Comparison of ENCODE assay signal across 8 cellular contexts in the genomic region with DNA sequence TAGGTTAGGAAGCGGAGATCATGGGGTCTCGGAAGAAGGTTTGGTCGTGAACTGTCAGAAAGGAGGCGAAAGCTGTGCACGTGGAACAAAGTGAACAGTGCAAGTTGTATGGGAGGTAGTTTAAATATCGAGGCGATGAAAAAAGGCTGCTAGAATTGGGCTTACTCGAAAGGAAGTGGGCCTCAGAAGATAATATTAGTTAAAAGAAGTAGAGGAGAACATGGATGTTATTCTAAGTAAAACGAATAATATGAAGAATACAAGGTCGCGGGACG. TPM values are rescaled to one million over a fixed set of nuclear protein-coding genes. Genes with fewer than 3 reads are reported as not detected.
DNase-seq lines count a peak whose midpoint lies in the region; ATAC-seq and TF ChIP-seq lines count a peak whose summit lies in the region.

No MANE protein-coding gene starts in this region.

- H3K27me3 Mint-ChIP-seq in Calu3 (ENCODE audit: unreplicated experiment) (no peaks in the 10 kb centered on the region), chondrocyte (ENCODE audit: low read depth) (no peaks in the 10 kb centered on the region), naive B cell (no peaks in the 10 kb centered on the region)

- intact Hi-C loops in Calu3 (cut with micrococcal nuclease; ENCODE audit: unreplicated experiment), result no loop called here

- H3K9me3 Mint-ChIP-seq in Calu3 (ENCODE audit: low read depth, unreplicated experiment) (no peaks in the 10 kb centered on the region), chondrocyte (ENCODE audit: low read depth) (no peaks in the 10 kb centered on the region), naive B cell (no peaks in the 10 kb centered on the region)

- TF ChIP-seq CTCF in Calu3 (IDR thresholded peaks at IDR 0.05; ENCODE audit: unreplicated experiment), result no peak
- no peak for TF ChIP-seq CTCF in chondrocyte (IDR thresholded peaks at IDR 0.05)

- CTCF ChIA-PET in Calu3 (lab: Charles Lee), result no interaction called here

- H3K36me3 Mint-ChIP-seq in Calu3 (ENCODE audit: insufficient read depth, unreplicated experiment) (peaks cover 38% of the 10 kb centered on the region), chondrocyte (ENCODE audit: low read depth) (peaks cover 1% of the 10 kb centered on the region), naive B cell (peaks cover 8 to 14% of the 10 kb centered on the region in 2 donors)

- BruUV-seq in Calu3 (replicated peaks; lab: Mats Ljungman, UMichigan), result TSS peak; percentile 37

- WGBS in HUES64, result 1% methylated on average over 12 of the region's 12 CpGs

- H3K4me3 Mint-ChIP-seq in Calu3 (ENCODE audit: low read depth, unreplicated experiment) (peak overlapping the region; percentile 89), chondrocyte (ENCODE audit: unreplicated experiment) (peak overlapping the region; percentile 98), naive B cell (peak overlapping the region; percentile 94 to 100 (median 98))

- H3K36me3 ChIP-seq in HUES64 (ENCODE audit: insufficient read depth, low read length), result peaks cover 25% of the 10 kb centered on the region

- ATAC-seq in naive B cell (ENCODE audit: low read depth in 2 of 2) (no peak), HG02763 (IDR thresholded peaks at IDR 0.05; ENCODE audit: unreplicated experiment) (no peak), GM19463 (IDR thresholded peaks at IDR 0.05; ENCODE audit: unreplicated experiment) (no peak), GM21528 (IDR thresholded peaks at IDR 0.05; ENCODE audit: low FRiP score, unreplicated experiment) (no peak)

- H3K27me3 ChIP-seq in HUES64 (ENCODE audit: insufficient read depth, low read length), result no peaks in the 10 kb centered on the region

- peaks cover 31% of the 10 kb centered on the region for H3K4me1 Mint-ChIP-seq in Calu3 (ENCODE audit: low read depth, unreplicated experiment)
- H3K4me1 Mint-ChIP-seq in chondrocyte (ENCODE audit: low read depth), result peaks cover 40% of the 10 kb centered on the region
- peaks cover 35 to 51% (median 43%) of the 10 kb centered on the region in 3 donors for H3K4me1 Mint-ChIP-seq in naive B cell

- H3K4me1 ChIP-seq in HUES64 (ENCODE audit: insufficient read depth, low read length), result peaks cover 24% of the 10 kb centered on the region

- no peak overlapping the region for H3K27ac ChIP-seq in HUES64 (ENCODE audit: low read depth, low read length)

- peak overlapping the region; percentile 74 for H3K27ac Mint-ChIP-seq in Calu3 (ENCODE audit: unreplicated experiment)
- H3K27ac Mint-ChIP-seq in chondrocyte (ENCODE audit: unreplicated experiment), result peak overlapping the region; percentile 97
- peak overlapping the region; percentile 92 to 100 (median 98) for H3K27ac Mint-ChIP-seq in naive B cell

- no peaks in the 10 kb centered on the region for H3K9me3 ChIP-seq in HUES64 (ENCODE audit: insufficient read depth, low read depth, low read length)

- peak overlapping the region; percentile 85 for H3K9ac ChIP-seq in HUES64 (ENCODE audit: low read depth, low read length)

- DNase-seq in Calu3 (no peak), chondrocyte (ENCODE audit: low spot score) (no peak), naive B cell (no peak), NCI-H187 treated with DMSO at 0.1 percent for 48 hours (lab: John Stamatoyannopoulos, UW) (no peak)

- H3K4me3 ChIP-seq in HUES64 (ENCODE audit: low read length), result peak overlapping the region; percentile 98

RNA-seq across cellular contexts. Expression of gene WDR3, which starts 0.6 kb away (rescaled TPM):
- total RNA-seq in Calu3 (2022) (40.2 and 42.5 TPM in 2 replicates), chondrocyte (17.3 to 23.5 TPM (median 19.7 TPM) in 3 replicates)
- 31.2 TPM for polyA plus RNA-seq in HUES64 (2013, experiment 1 of 2)
- 25.7 TPM for polyA plus RNA-seq in HUES64 (2013, experiment 2 of 2)
- 10 to 100 TPM; 11.8 to 28.4 (median 23.3) TPM for polyA plus RNA-seq in naive B cell (ENCODE audit: low read depth in 6 of 6)

RNA-seq across cellular contexts. Expression of gene GDAP2, which starts 0.7 kb away (rescaled TPM):
- total RNA-seq in Calu3 (2022) (18.8 and 22.9 TPM in 2 replicates), chondrocyte (22.7 to 25.7 TPM (median 22.7 TPM) in 3 replicates)
- 13.2 TPM for polyA plus RNA-seq in HUES64 (2013, experiment 1 of 2)
- 14.2 TPM for polyA plus RNA-seq in HUES64 (2013, experiment 2 of 2)
- 10 to 100 TPM in 5 of 6 donors, 1 to 10 TPM in 1; 4.9 to 16.9 (median 13.5) TPM for polyA plus RNA-seq in naive B cell (ENCODE audit: low read depth in 6 of 6)
